ENCODE assay signal across 9 cellular contexts in the genomic region with DNA sequence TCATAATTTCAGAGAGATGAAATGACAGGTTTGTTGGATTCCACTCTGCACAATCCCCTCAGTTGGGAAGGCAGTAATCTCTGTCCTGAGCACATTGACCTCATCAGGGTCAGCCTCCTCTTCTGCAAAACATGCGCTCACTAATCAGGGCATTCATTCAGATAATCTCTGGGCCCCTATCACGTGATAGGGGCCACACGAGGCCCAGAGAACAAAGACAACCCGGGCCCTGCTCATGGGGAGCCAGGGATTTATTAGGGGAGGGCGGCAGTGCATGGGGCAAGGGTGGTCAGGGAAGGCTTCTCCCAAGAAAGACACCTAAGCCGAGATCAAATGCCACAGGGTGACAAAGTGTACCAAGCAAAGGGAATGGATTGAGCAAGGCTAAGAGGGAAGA. TPM values are rescaled to one million over a fixed set of nuclear protein-coding genes. Genes with fewer than 3 reads are reported as not detected.
DNase-seq lines count a peak whose midpoint lies in the region; TF ChIP-seq lines count a peak whose summit lies in the region.
"Had no signal": no experiment of that assay in that cellular context is flagged by ENCODE, and none has a peak within 500 bp of the region (broad histone marks: within the 10 kb centered on the region; RNA-seq: fewer than 3 reads in every experiment).

No MANE protein-coding gene starts in this region.

- peak overlapping the region; percentile 84 for H3K4me3 ChIP-seq in A673 (ENCODE audit: low read depth, low read length, poor library complexity, severe bottlenecking)
- H3K4me3 ChIP-seq in breast epithelium: peak overlapping the region; percentile 90 to 98 (median 92)
- H3K4me3 ChIP-seq in mucosa of stomach (ENCODE audit: low read length): peak overlapping the region; percentile 81

- H3K27ac Mint-ChIP-seq in IgD-negative memory B cell: peak overlapping the region in 1 of 3 donors; percentile 87

- POLR2A ChIA-PET in A673 (lab: Charles Lee; ENCODE audit: low non-redundant PET): no interaction called here

- no peaks in the 10 kb centered on the region for H3K27me3 ChIP-seq in A673 (replicated peaks; ENCODE audit: insufficient read depth, low read depth, low read length, poor library complexity)
- no peaks in the 10 kb centered on the region for H3K27me3 ChIP-seq in breast epithelium
- H3K27me3 ChIP-seq in mucosa of stomach (ENCODE audit: control insufficient read depth, insufficient read depth, low read length): no peaks in the 10 kb centered on the region

- intact Hi-C loops in A673 (cut with micrococcal nuclease; ENCODE audit: unreplicated experiment) (loop anchor here (10.0 kb wide), 1 partner anchor 59 kb away; the partner anchor contains the start of gene GPX1), breast epithelium (cut with DNase I; ENCODE audit: low total_unique reads) (no loop called here)

- peak overlapping the region; percentile 42 to 95 (median 76) for H3K4me3 Mint-ChIP-seq in IgD-negative memory B cell

- H3K36me3 Mint-ChIP-seq in IgD-negative memory B cell: peaks cover 2% of the 10 kb centered on the region

- H3K36me3 ChIP-seq in A673 (ENCODE audit: insufficient read depth, low read length, poor library complexity, severe bottlenecking): no peaks in the 10 kb centered on the region
- H3K36me3 ChIP-seq in breast epithelium: no peaks in the 10 kb centered on the region
- peaks cover 11% of the 10 kb centered on the region for H3K36me3 ChIP-seq in mucosa of stomach (ENCODE audit: control insufficient read depth, insufficient read depth, low read length)

- DNase-seq in A673 (ENCODE audit: low spot score) (no peak), breast epithelium (ENCODE audit: low spot score in 2 of 2) (no peak), T-helper 9 cell (no peak), nucleus accumbens (lab: John Stamatoyannopoulos, UW) (no peak), HT-29 (ENCODE audit: low spot score) (no peak)
- no peak for DNase-seq in effector CD8-positive, alpha-beta T cell (lab: John Stamatoyannopoulos, UW)
- DNase-seq: GF-D8 had no signal

- H3K9me3 ChIP-seq in A673 (ENCODE audit: low read depth, low read length, poor library complexity, severe bottlenecking): no peaks in the 10 kb centered on the region
- H3K9me3 ChIP-seq in breast epithelium: no peaks in the 10 kb centered on the region
- no peaks in the 10 kb centered on the region for H3K9me3 ChIP-seq in mucosa of stomach (ENCODE audit: control insufficient read depth, low read length)

- peak overlapping the region; percentile 86 for H3K9ac ChIP-seq in mucosa of stomach (ENCODE audit: low read length)

- no peak overlapping the region for H3K27ac ChIP-seq in A673 (ENCODE audit: low read depth, low read length, poor library complexity, severe bottlenecking)
- H3K27ac ChIP-seq in breast epithelium: peak overlapping the region; percentile 99

- H3K9me3 Mint-ChIP-seq in IgD-negative memory B cell: no peaks in the 10 kb centered on the region

- TF ChIP-seq CTCF in A673 (conservative IDR thresholded peaks at IDR 0.05; ENCODE audit: low read depth, low read length) (no peak), breast epithelium (IDR thresholded peaks at IDR 0.05) (no peak)

- H3K4me1 Mint-ChIP-seq in IgD-negative memory B cell: peaks cover 37 to 61% (median 47%) of the 10 kb centered on the region in 3 donors

- TF ChIP-seq POLR2A in breast epithelium (IDR thresholded peaks at IDR 0.05): no peak

- no TSS peak for BruUV-seq in A673 (replicated peaks; lab: Mats Ljungman, UMichigan)

- H3K4me1 ChIP-seq in A673 (ENCODE audit: insufficient read depth, low read length, poor library complexity, severe bottlenecking): no peaks in the 10 kb centered on the region
- peaks cover 7 to 17% of the 10 kb centered on the region in 2 donors for H3K4me1 ChIP-seq in breast epithelium
- peaks cover 25% of the 10 kb centered on the region for H3K4me1 ChIP-seq in mucosa of stomach (ENCODE audit: control insufficient read depth, insufficient read depth, low read length)

- no peaks in the 10 kb centered on the region for H3K27me3 Mint-ChIP-seq in IgD-negative memory B cell

- CTCF ChIA-PET in A673 (lab: Charles Lee): no interaction called here

RNA-seq across cellular contexts. Expression of gene TCTA, which starts 1.1 kb away (rescaled TPM):
- 11.6 and 12.0 TPM in 2 replicates for total RNA-seq in A673 (2021)
- 34.2 TPM for polyA plus RNA-seq in IgD-negative memory B cell
- 10 to 100 TPM; 22.6 to 29.0 (median 25.9) TPM for total RNA-seq in breast epithelium
- 26.6 TPM in 2 replicates for total RNA-seq in HT-29 (2014; rRNA removed; shearing (Covaris generic))

RNA-seq across cellular contexts. Expression of gene RHOA, which starts 1.6 kb away (rescaled TPM):
- total RNA-seq in A673 (2021) (194 and 198 TPM in 2 replicates), breast epithelium (100 to 1,000 TPM; 314 to 686 (median 317) TPM)
- polyA plus RNA-seq in IgD-negative memory B cell: 709 TPM
- total RNA-seq in HT-29 (2014; rRNA removed; shearing (Covaris generic)): 199 and 229 TPM in 2 replicates

RNA-seq across cellular contexts. Expression of gene AMT, which starts 8.9 kb away (rescaled TPM):
- 1.3 and 2.1 TPM in 2 replicates for total RNA-seq in A673 (2021)
- 1.3 TPM for polyA plus RNA-seq in IgD-negative memory B cell
- total RNA-seq in breast epithelium: 1 to 10 TPM; 2.7 to 8.3 (median 3.6) TPM
- 0.97 and 3.9 TPM in 2 replicates for total RNA-seq in HT-29 (2014; rRNA removed; shearing (Covaris generic))

RNA-seq across cellular contexts. Expression of gene NICN1, which starts 15.8 kb away (rescaled TPM):
- total RNA-seq in A673 (2021): 2.9 and 6.8 TPM in 2 replicates
- 10.1 TPM for polyA plus RNA-seq in IgD-negative memory B cell
- 10 to 100 TPM in 1 of 3 donors, 1 to 10 TPM in 2; 4.5 to 14.0 (median 5.2) TPM for total RNA-seq in breast epithelium
- 2.5 and 8.2 TPM in 2 replicates for total RNA-seq in HT-29 (2014; rRNA removed; shearing (Covaris generic))

RNA-seq across cellular contexts. Expression of gene GPX1, which starts 55.2 kb away (rescaled TPM):
- total RNA-seq in A673 (2021) (122 and 128 TPM in 2 replicates), breast epithelium (100 to 1,000 TPM; 205 to 653 (median 275) TPM)
- polyA plus RNA-seq in IgD-negative memory B cell: 340 TPM
- 500 and 516 TPM in 2 replicates for total RNA-seq in HT-29 (2014; rRNA removed; shearing (Covaris generic))
